ENCODE assay signal across 8 cellular contexts in genomic region chr22:46052801-46053562, GRCh38.
DNase-seq lines count a peak whose midpoint lies in the region; ATAC-seq and TF ChIP-seq lines count a peak whose summit lies in the region.

No MANE protein-coding gene starts in this region.

- no peaks in the 10 kb centered on the region for H3K27me3 Mint-ChIP-seq in T-helper 1 cell treated with Interleukin-12 subunit alpha and Interleukin-12 subunit beta and Interleukin-4 antibody, amounts not matched to agents 30 μg/mL and 1 μg/mL, for 36 hours (ENCODE audit: low read depth)
- H3K27me3 Mint-ChIP-seq in effector memory CD8-positive, alpha-beta T cell, result peaks cover 0 to 21% of the 10 kb centered on the region in 2 donors

- no peaks in the 10 kb centered on the region for H3K36me3 ChIP-seq in A673 (ENCODE audit: insufficient read depth, low read length, poor library complexity, severe bottlenecking)
- no peaks in the 10 kb centered on the region for H3K36me3 ChIP-seq in mucosa of stomach (ENCODE audit: control insufficient read depth, insufficient read depth, low read length)
- H3K36me3 ChIP-seq in uterus, result no peaks in the 10 kb centered on the region

- TF ChIP-seq CTCF in A673 (conservative IDR thresholded peaks at IDR 0.05; ENCODE audit: low read depth, low read length), result no peak
- TF ChIP-seq CTCF in uterus (IDR thresholded peaks at IDR 0.05), result no peak

- H3K4me1 Mint-ChIP-seq in T-helper 1 cell treated with Interleukin-12 subunit alpha and Interleukin-12 subunit beta and Interleukin-4 antibody, amounts not matched to agents 30 μg/mL and 1 μg/mL, for 36 hours (ENCODE audit: low read depth), result peaks cover 21% of the 10 kb centered on the region
- peaks cover 9 to 32% of the 10 kb centered on the region in 2 donors for H3K4me1 Mint-ChIP-seq in effector memory CD8-positive, alpha-beta T cell (ENCODE audit: low read depth in 2 of 2)

- POLR2A ChIA-PET in A673 (lab: Charles Lee; ENCODE audit: low non-redundant PET), result no interaction called here

- H3K27ac Mint-ChIP-seq in T-helper 1 cell treated with Interleukin-12 subunit alpha and Interleukin-12 subunit beta and Interleukin-4 antibody, amounts not matched to agents 30 μg/mL and 1 μg/mL, for 36 hours, result peak overlapping the region; percentile 93
- H3K27ac Mint-ChIP-seq in effector memory CD8-positive, alpha-beta T cell, result peak overlapping the region; percentile 84 to 95

- no TSS peak for BruUV-seq in A673 (replicated peaks; lab: Mats Ljungman, UMichigan)

- TF ChIP-seq POLR2A in uterus (IDR thresholded peaks at IDR 0.05), result no peak

- H3K27me3 ChIP-seq in A673 (replicated peaks; ENCODE audit: insufficient read depth, low read depth, low read length, poor library complexity) (no peaks in the 10 kb centered on the region), mucosa of stomach (ENCODE audit: control insufficient read depth, insufficient read depth, low read length) (no peaks in the 10 kb centered on the region), uterus (no peaks in the 10 kb centered on the region)

- H3K4me1 ChIP-seq in A673 (ENCODE audit: insufficient read depth, low read length, poor library complexity, severe bottlenecking) (peaks cover 51% of the 10 kb centered on the region), mucosa of stomach (ENCODE audit: control insufficient read depth, insufficient read depth, low read length) (peaks cover 80% of the 10 kb centered on the region), uterus (peaks cover 13 to 21% of the 10 kb centered on the region in 2 donors)

- H3K4me3 ChIP-seq in A673 (ENCODE audit: low read depth, low read length, poor library complexity, severe bottlenecking), result peak overlapping the region; percentile 57
- H3K4me3 ChIP-seq in mucosa of stomach (ENCODE audit: low read length), result peak overlapping the region; percentile 26
- H3K4me3 ChIP-seq in uterus, result peak overlapping the region; percentile 47 to 65

- peak; percentile 58 for DNase-seq in A673 (ENCODE audit: low spot score)
- DNase-seq in H4 (ENCODE audit: low spot score), result peak; percentile 62
- DNase-seq in effector memory CD8-positive, alpha-beta T cell, result no peak
- DNase-seq in uterus, result peak; percentile 55 to 57

- intact Hi-C loops in A673 (cut with micrococcal nuclease; ENCODE audit: unreplicated experiment) (no loop called here), uterus (cut with DNase I; ENCODE audit: low total_unique reads) (no loop called here)

- H3K36me3 Mint-ChIP-seq in T-helper 1 cell treated with Interleukin-12 subunit alpha and Interleukin-12 subunit beta and Interleukin-4 antibody, amounts not matched to agents 30 μg/mL and 1 μg/mL, for 36 hours (ENCODE audit: low read depth), result no peaks in the 10 kb centered on the region
- peaks cover 7% of the 10 kb centered on the region for H3K36me3 Mint-ChIP-seq in effector memory CD8-positive, alpha-beta T cell (ENCODE audit: insufficient read depth)

- H3K9ac ChIP-seq in mucosa of stomach (ENCODE audit: low read length), result peak overlapping the region; percentile 78

- peak overlapping the region; percentile 89 for H3K4me3 Mint-ChIP-seq in T-helper 1 cell treated with Interleukin-12 subunit alpha and Interleukin-12 subunit beta and Interleukin-4 antibody, amounts not matched to agents 30 μg/mL and 1 μg/mL, for 36 hours
- H3K4me3 Mint-ChIP-seq in effector memory CD8-positive, alpha-beta T cell, result peak overlapping the region; percentile 80 to 93

- CTCF ChIA-PET in A673 (lab: Charles Lee), result no interaction called here

- no peaks in the 10 kb centered on the region for H3K9me3 Mint-ChIP-seq in T-helper 1 cell treated with Interleukin-12 subunit alpha and Interleukin-12 subunit beta and Interleukin-4 antibody, amounts not matched to agents 30 μg/mL and 1 μg/mL, for 36 hours
- H3K9me3 Mint-ChIP-seq in effector memory CD8-positive, alpha-beta T cell, result no peaks in the 10 kb centered on the region

- H3K27ac ChIP-seq in A673 (ENCODE audit: low read depth, low read length, poor library complexity, severe bottlenecking) (peak overlapping the region; percentile 92), uterus (peak overlapping the region; percentile 100)

- no peak for ATAC-seq in effector memory CD8-positive, alpha-beta T cell (replicated peaks)
- ATAC-seq in GM21528 (IDR thresholded peaks at IDR 0.05; ENCODE audit: low FRiP score, unreplicated experiment), result no peak
- no peak for ATAC-seq in GM21381 (IDR thresholded peaks at IDR 0.05; ENCODE audit: unreplicated experiment)

- H3K9me3 ChIP-seq in A673 (ENCODE audit: low read depth, low read length, poor library complexity, severe bottlenecking) (no peaks in the 10 kb centered on the region), mucosa of stomach (ENCODE audit: control insufficient read depth, low read length) (no peaks in the 10 kb centered on the region), uterus (no peaks in the 10 kb centered on the region)

Comparison
In these comparisons a context has a peak if more than half of its experiments do, and no peak if none do; other contexts are left out.
1. DNase-seq: peak in A673 (single experiment), H4 (single experiment) and uterus (2 of 2); none in effector memory CD8-positive, alpha-beta T cell (0 of 3).
2. Peak in every context shown above with its lines, with median percentiles within 50 percentile points of each other: H3K4me3 ChIP-seq.